14 cellular contexts compared by ENCODE assay signal in the genomic region with DNA sequence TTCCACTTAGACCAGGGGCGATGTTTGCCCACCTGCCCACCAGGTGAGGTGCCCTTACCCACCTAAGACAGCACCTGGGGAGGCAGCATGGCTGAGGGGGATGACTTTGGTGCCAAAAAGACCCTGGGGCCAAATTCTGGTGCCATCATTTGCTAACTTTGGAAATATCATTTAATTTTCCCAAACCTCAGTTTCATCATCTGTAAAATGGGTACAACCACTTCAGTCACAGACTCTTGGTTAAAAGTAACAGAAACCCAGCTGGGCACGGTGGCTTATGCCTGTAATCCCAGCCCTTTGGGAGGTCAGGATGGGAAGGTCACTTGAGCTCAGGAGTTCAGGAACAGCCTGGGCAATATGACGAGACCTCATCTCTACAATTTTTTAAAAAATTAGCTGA.
DNase-seq lines count a peak whose midpoint lies in the region; ATAC-seq, FAIRE-seq and TF ChIP-seq lines count a peak whose summit lies in the region.
"Had no signal": no experiment of that assay in that cellular context is flagged by ENCODE, and none has a peak within 500 bp of the region (broad histone marks: within the 10 kb centered on the region; RNA-seq: fewer than 3 reads in every experiment).

No MANE protein-coding gene starts in this region.

- H3K4me3 ChIP-seq in K562 = no peak overlapping the region
- H3K4me3 ChIP-seq in gastroesophageal sphincter = no peak overlapping the region
- no peak overlapping the region for H3K4me3 ChIP-seq in transverse colon
- H3K4me3 ChIP-seq in mucosa of descending colon = no peak overlapping the region
- H3K4me3 ChIP-seq: HAP-1 had no signal

- H3K9me3 ChIP-seq in K562 (replicated peaks; ENCODE audit: control insufficient read depth, insufficient read depth, low read depth, low read length) = no peaks in the 10 kb centered on the region
- H3K9me3 ChIP-seq in gastroesophageal sphincter = no peaks in the 10 kb centered on the region
- no peaks in the 10 kb centered on the region for H3K9me3 ChIP-seq in transverse colon
- H3K9me3 ChIP-seq in mucosa of descending colon = no peaks in the 10 kb centered on the region
- H3K9me3 ChIP-seq: Caco-2, HAP-1 had no signal

- ATAC-seq in K562 = no peak
- ATAC-seq in gastroesophageal sphincter = no peak
- ATAC-seq in mucosa of descending colon = no peak
- no peak for ATAC-seq in HG02610 (IDR thresholded peaks at IDR 0.05; ENCODE audit: unreplicated experiment)

- peaks cover 3 to 4% of the 10 kb centered on the region in 2 experiments; a peak in 3 of 5 replicates for H3K27me3 ChIP-seq in K562 (ENCODE audit: control insufficient read depth in 2 of 2, insufficient read depth in 2 of 2, low read length in 2 of 2)
- no peaks in the 10 kb centered on the region for H3K27me3 ChIP-seq in gastroesophageal sphincter
- H3K27me3 ChIP-seq in transverse colon = no peaks in the 10 kb centered on the region

- CTCF ChIA-PET in K562 (lab: Yijun Ruan, JAX; ENCODE audit: low intra/inter-chr PET ratio) = no interaction called here

- H3K4me1 ChIP-seq in K562 (replicated peaks in 1 of 2; ENCODE audit: control insufficient read depth in 2 of 2, insufficient read depth in 2 of 2, low read length in 2 of 2) = peaks cover 5 to 7% of the 10 kb centered on the region in 2 experiments; a peak in 4 of 5 replicates
- peaks cover 3 to 65% (median 14%) of the 10 kb centered on the region in 3 donors for H3K4me1 ChIP-seq in gastroesophageal sphincter
- H3K4me1 ChIP-seq in transverse colon = peaks cover 0 to 19% (median 9%) of the 10 kb centered on the region in 4 donors
- peaks cover 2% of the 10 kb centered on the region for H3K4me1 ChIP-seq in mucosa of descending colon (ENCODE audit: low read depth)
- H3K4me1 ChIP-seq: Caco-2, HAP-1 had no signal

- in situ Hi-C loops in K562 (cut with MboI) = no loop called here
- in situ Hi-C loops in transverse colon (cut with MboI; ENCODE audit: low pct_ligation_motif_present in 1 of 4, low pct_unique_long_range_greater_than_20kb in 1 of 4, low sequenced_read_pairs in 3 of 4) = loop anchor here in 2 of 4 donors (25.0 kb wide), 4 partner anchors 169 to 994 kb away; a partner anchor contains a TSS

- no peak for DNase-seq in K562 (ENCODE audit: extremely low read depth in 1 of 4, low spot score in 3 of 4)
- DNase-seq in posterior vena cava (ENCODE audit: low spot score) = peak; percentile 24
- DNase-seq in transverse colon = no peak
- DNase-seq in A172 (ENCODE audit: low spot score) = no peak
- DNase-seq in mucosa of descending colon = no peak
- DNase-seq: CD8-positive, alpha-beta memory T cell; DND-41; GDM1; GOT3 had no signal

- POLR2A ChIA-PET in K562 (lab: Yijun Ruan, JAX) = interaction anchor here (0.6 kb wide), 1 partner anchor 262 kb away, joined by 3 read pairs; no protein-coding TSS in a partner anchor

- no peak for FAIRE-seq in K562 (lab: Jason Lieb, UNC)
- FAIRE-seq: GM12892 had no signal

- H4K20me1 ChIP-seq in K562 (replicated peaks; ENCODE audit: control insufficient read depth, insufficient read depth, low read length) = no peaks in the 10 kb centered on the region

- 13% methylated on average over 3 of the region's 3 CpGs for WGBS in K562 (ENCODE audit: insufficient coverage, low coverage, missing lambda C conversion rate)
- 94 to 100% methylated on average over 1 to 2 of the region's 3 CpGs for WGBS in gastroesophageal sphincter (ENCODE audit: low coverage in 1 of 2), 2 donors
- WGBS in transverse colon (ENCODE audit: low coverage in 1 of 2), 2 donors = 95% methylated on average over 3 of the region's 3 CpGs; no CpG with 5 or more reads in 1 of the 2 donors

- BruUV-seq in K562 (replicated peaks; lab: Mats Ljungman, UMichigan) = no TSS peak

- H3K27ac ChIP-seq in K562 (ENCODE audit: extremely low read depth, low read depth, low read length) (no peak overlapping the region), gastroesophageal sphincter (peak overlapping the region; percentile 50 to 88 (median 82)), transverse colon (peak overlapping the region; percentile 17 to 73 (median 37))

- no peak overlapping the region for H2AFZ ChIP-seq in K562 (ENCODE audit: low read depth, low read length)

- intact Hi-C loops in K562 (cut with micrococcal nuclease) = no loop called here
- intact Hi-C loops in posterior vena cava (cut with DNase I) = loop anchor here in 1 of 2 donors (5.0 kb wide), 1 partner anchor 179 kb away; a partner anchor contains a TSS
- intact Hi-C loops in transverse colon (cut with DNase I; ENCODE audit: low total_unique reads) = no loop called here
- intact Hi-C loops in mucosa of descending colon (cut with DNase I, micrococcal nuclease) = no loop called here

- TF ChIP-seq RAD21 in K562 (CRISPR knock-in tag; conservative IDR thresholded peaks at IDR 0.05 in 1 of 2, IDR thresholded peaks at IDR 0.05 in 1 of 2) = no peak

- no peaks in the 10 kb centered on the region for H3K9me1 ChIP-seq in K562 (ENCODE audit: control insufficient read depth, insufficient read depth, low read length)

- H3K36me3 ChIP-seq in K562 (ENCODE audit: control insufficient read depth, insufficient read depth, low read length) (no peaks in the 10 kb centered on the region), gastroesophageal sphincter (no peaks in the 10 kb centered on the region), transverse colon (no peaks in the 10 kb centered on the region), mucosa of descending colon (ENCODE audit: low read depth) (no peaks in the 10 kb centered on the region)
- H3K36me3 ChIP-seq: HAP-1 had no signal

- TF ChIP-seq CTCF in K562 (IDR thresholded peaks at IDR 0.05 in 2 of 3, conservative IDR thresholded peaks at IDR 0.05 in 1 of 3; ENCODE audit: insufficient read depth in 2 of 3, low read depth in 1 of 3, low read length in 3 of 3) (no peak), gastroesophageal sphincter (IDR thresholded peaks at IDR 0.05) (no peak), transverse colon (IDR thresholded peaks at IDR 0.05) (no peak), mucosa of descending colon (IDR thresholded peaks at IDR 0.05) (no peak)

- TF ChIP-seq EP300 in K562 (IDR thresholded peaks at IDR 0.05; ENCODE audit: low read length) = no peak
- TF ChIP-seq EP300 in gastroesophageal sphincter (IDR thresholded peaks at IDR 0.05) = no peak
- no peak for TF ChIP-seq EP300 in transverse colon (IDR thresholded peaks at IDR 0.05; ENCODE audit: low read depth)

- H3K4me2 ChIP-seq in K562 (ENCODE audit: insufficient read depth, low read length) = no peak overlapping the region

- TF ChIP-seq POLR2A in K562 (conservative IDR thresholded peaks at IDR 0.05) (no peak), gastroesophageal sphincter (IDR thresholded peaks at IDR 0.05) (no peak), transverse colon (IDR thresholded peaks at IDR 0.05) (no peak)

- H3K9ac ChIP-seq in K562 (ENCODE audit: insufficient read depth in 1 of 2, low read depth in 2 of 2, low read length in 2 of 2) = no peak overlapping the region

- H3K79me2 ChIP-seq in K562 (ENCODE audit: control insufficient read depth, insufficient read depth, low read length) = no peaks in the 10 kb centered on the region

TF ChIP-seq in K562, 482 proteins besides CTCF, POLR2A, EP300 and RAD21 (continues in another document):
- peak; percentile 58; the same call in 1 of the 2 replicates for TF ChIP-seq CBX1 (IDR thresholded peaks at IDR 0.05; ENCODE audit: low read depth)
- peak; percentile 88 for TF ChIP-seq BCOR (IDR thresholded peaks at IDR 0.05)
- TF ChIP-seq, protein P1, sequence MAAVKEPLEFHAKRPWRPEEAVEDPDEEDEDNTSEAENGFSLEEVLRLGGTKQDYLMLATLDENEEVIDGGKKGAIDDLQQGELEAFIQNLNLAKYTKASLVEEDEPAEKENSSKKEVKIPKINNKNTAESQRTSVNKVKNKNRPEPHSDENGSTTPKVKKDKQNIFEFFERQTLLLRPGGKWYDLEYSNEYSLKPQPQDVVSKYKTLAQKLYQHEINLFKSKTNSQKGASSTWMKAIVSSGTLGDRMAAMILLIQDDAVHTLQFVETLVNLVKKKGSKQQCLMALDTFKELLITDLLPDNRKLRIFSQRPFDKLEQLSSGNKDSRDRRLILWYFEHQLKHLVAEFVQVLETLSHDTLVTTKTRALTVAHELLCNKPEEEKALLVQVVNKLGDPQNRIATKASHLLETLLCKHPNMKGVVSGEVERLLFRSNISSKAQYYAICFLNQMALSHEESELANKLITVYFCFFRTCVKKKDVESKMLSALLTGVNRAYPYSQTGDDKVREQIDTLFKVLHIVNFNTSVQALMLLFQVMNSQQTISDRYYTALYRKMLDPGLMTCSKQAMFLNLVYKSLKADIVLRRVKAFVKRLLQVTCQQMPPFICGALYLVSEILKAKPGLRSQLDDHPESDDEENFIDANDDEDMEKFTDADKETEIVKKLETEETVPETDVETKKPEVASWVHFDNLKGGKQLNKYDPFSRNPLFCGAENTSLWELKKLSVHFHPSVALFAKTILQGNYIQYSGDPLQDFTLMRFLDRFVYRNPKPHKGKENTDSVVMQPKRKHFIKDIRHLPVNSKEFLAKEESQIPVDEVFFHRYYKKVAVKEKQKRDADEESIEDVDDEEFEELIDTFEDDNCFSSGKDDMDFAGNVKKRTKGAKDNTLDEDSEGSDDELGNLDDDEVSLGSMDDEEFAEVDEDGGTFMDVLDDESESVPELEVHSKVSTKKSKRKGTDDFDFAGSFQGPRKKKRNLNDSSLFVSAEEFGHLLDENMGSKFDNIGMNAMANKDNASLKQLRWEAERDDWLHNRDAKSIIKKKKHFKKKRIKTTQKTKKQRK (IDR thresholded peaks at IDR 0.05; ENCODE audit: borderline replicate concordance, low read depth, low read length) = no peak
- TF ChIP-seq NR1H2 (CRISPR knock-in tag; IDR thresholded peaks at IDR 0.05) = no peak
- peak; percentile 60; the same call in 1 of the 2 replicates for TF ChIP-seq HDAC2 (IDR thresholded peaks at IDR 0.05)
- peak; percentile 58 for TF ChIP-seq RBM25 (IDR thresholded peaks at IDR 0.05; ENCODE audit: low read depth, low read length, severe bottlenecking)
- TF ChIP-seq ADNP (tag; IDR thresholded peaks at IDR 0.05) = peak; percentile 87
- TF ChIP-seq KDM1A (IDR thresholded peaks at IDR 0.05) = peak in 1 of 2 experiments; percentile 77; a peak in 3 of 4 replicates
- TF ChIP-seq SIN3B (IDR thresholded peaks at IDR 0.05; ENCODE audit: low read depth) = no peak
- no peak for TF ChIP-seq ZNF175 (CRISPR knock-in tag; IDR thresholded peaks at IDR 0.05; ENCODE audit: low read depth)
- TF ChIP-seq, protein P2, sequence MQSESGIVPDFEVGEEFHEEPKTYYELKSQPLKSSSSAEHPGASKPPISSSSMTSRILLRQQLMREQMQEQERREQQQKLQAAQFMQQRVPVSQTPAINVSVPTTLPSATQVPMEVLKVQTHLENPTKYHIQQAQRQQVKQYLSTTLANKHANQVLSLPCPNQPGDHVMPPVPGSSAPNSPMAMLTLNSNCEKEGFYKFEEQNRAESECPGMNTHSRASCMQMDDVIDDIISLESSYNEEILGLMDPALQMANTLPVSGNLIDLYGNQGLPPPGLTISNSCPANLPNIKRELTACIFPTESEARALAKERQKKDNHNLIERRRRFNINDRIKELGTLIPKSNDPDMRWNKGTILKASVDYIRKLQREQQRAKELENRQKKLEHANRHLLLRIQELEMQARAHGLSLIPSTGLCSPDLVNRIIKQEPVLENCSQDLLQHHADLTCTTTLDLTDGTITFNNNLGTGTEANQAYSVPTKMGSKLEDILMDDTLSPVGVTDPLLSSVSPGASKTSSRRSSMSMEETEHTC (IDR thresholded peaks at IDR 0.05) = no peak
